ENCODE assay signal across 1 cellular context in the genomic region with DNA sequence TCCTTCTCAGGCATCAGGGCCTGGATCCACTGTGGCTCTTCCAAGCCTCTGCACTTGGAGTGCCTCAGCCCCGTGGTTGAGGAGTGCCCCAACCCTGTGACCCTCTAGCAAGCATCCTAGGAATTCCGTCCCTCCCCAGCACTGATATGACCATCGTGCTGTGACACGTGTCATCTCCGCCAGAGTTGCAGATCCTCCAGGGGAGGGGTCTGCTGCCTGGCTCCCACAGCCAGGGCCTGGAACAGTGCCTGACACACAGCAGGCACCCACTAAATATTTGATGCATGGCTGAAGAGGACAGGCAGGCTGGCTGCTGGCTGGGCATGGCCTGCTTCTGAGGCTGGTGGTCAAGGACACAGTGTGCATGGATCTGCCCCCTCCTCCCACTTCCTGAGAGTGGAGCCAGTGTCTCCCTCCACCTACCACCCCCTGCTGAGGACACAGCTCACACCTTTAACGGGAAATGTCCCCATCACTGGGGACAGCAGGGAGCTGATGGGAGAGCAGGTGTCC.
TF ChIP-seq lines count a peak whose summit lies in the region.

No MANE protein-coding gene starts in this region.

TF ChIP-seq in GM23338, 12 proteins besides CTCF, POLR2A, EP300 and RAD21 (continued from another document):
- TF ChIP-seq, protein P1, sequence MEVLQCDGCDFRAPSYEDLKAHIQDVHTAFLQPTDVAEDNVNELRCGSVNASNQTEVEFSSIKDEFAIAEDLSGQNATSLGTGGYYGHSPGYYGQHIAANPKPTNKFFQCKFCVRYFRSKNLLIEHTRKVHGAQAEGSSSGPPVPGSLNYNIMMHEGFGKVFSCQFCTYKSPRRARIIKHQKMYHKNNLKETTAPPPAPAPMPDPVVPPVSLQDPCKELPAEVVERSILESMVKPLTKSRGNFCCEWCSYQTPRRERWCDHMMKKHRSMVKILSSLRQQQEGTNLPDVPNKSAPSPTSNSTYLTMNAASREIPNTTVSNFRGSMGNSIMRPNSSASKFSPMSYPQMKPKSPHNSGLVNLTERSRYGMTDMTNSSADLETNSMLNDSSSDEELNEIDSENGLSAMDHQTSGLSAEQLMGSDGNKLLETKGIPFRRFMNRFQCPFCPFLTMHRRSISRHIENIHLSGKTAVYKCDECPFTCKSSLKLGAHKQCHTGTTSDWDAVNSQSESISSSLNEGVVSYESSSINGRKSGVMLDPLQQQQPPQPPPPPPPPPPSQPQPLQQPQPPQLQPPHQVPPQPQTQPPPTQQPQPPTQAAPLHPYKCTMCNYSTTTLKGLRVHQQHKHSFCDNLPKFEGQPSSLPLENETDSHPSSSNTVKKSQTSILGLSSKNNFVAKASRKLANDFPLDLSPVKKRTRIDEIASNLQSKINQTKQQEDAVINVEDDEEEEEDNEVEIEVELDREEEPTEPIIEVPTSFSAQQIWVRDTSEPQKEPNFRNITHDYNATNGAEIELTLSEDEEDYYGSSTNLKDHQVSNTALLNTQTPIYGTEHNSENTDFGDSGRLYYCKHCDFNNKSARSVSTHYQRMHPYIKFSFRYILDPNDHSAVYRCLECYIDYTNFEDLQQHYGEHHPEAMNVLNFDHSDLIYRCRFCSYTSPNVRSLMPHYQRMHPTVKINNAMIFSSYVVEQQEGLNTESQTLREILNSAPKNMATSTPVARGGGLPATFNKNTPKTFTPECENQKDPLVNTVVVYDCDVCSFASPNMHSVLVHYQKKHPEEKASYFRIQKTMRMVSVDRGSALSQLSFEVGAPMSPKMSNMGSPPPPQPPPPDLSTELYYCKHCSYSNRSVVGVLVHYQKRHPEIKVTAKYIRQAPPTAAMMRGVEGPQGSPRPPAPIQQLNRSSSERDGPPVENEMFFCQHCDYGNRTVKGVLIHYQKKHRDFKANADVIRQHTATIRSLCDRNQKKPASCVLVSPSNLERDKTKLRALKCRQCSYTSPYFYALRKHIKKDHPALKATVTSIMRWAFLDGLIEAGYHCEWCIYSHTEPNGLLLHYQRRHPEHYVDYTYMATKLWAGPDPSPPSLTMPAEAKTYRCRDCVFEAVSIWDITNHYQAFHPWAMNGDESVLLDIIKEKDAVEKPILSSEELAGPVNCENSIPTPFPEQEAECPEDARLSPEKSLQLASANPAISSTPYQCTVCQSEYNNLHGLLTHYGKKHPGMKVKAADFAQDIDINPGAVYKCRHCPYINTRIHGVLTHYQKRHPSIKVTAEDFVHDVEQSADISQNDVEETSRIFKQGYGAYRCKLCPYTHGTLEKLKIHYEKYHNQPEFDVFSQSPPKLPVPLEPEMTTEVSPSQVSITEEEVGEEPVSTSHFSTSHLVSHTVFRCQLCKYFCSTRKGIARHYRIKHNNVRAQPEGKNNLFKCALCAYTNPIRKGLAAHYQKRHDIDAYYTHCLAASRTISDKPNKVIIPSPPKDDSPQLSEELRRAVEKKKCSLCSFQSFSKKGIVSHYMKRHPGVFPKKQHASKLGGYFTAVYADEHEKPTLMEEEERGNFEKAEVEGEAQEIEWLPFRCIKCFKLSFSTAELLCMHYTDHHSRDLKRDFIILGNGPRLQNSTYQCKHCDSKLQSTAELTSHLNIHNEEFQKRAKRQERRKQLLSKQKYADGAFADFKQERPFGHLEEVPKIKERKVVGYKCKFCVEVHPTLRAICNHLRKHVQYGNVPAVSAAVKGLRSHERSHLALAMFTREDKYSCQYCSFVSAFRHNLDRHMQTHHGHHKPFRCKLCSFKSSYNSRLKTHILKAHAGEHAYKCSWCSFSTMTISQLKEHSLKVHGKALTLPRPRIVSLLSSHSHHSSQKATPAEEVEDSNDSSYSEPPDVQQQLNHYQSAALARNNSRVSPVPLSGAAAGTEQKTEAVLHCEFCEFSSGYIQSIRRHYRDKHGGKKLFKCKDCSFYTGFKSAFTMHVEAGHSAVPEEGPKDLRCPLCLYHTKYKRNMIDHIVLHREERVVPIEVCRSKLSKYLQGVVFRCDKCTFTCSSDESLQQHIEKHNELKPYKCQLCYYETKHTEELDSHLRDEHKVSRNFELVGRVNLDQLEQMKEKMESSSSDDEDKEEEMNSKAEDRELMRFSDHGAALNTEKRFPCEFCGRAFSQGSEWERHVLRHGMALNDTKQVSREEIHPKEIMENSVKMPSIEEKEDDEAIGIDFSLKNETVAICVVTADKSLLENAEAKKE (CRISPR knock-in tag; IDR thresholded peaks at IDR 0.05): no peak
- no peak for TF ChIP-seq ETS1 (IDR thresholded peaks at IDR 0.05)
- TF ChIP-seq POLR2AphosphoS5 (IDR thresholded peaks at IDR 0.05; ENCODE audit: low read depth): no peak
- no peak for TF ChIP-seq JUNB (IDR thresholded peaks at IDR 0.05; ENCODE audit: unreplicated experiment)
TF ChIP-seq in GM23338: peak in this region for 0.
